1 cellular context compared by ENCODE assay signal in genomic region chr17:60036796-60037677, GRCh38.
TF ChIP-seq lines count a peak whose summit lies in the region.

No MANE protein-coding gene starts in this region.

TF ChIP-seq in HepG2, 621 proteins besides CTCF, POLR2A, EP300 and RAD21 (continued from another document and continues in another):
- TF ChIP-seq, protein P1, sequence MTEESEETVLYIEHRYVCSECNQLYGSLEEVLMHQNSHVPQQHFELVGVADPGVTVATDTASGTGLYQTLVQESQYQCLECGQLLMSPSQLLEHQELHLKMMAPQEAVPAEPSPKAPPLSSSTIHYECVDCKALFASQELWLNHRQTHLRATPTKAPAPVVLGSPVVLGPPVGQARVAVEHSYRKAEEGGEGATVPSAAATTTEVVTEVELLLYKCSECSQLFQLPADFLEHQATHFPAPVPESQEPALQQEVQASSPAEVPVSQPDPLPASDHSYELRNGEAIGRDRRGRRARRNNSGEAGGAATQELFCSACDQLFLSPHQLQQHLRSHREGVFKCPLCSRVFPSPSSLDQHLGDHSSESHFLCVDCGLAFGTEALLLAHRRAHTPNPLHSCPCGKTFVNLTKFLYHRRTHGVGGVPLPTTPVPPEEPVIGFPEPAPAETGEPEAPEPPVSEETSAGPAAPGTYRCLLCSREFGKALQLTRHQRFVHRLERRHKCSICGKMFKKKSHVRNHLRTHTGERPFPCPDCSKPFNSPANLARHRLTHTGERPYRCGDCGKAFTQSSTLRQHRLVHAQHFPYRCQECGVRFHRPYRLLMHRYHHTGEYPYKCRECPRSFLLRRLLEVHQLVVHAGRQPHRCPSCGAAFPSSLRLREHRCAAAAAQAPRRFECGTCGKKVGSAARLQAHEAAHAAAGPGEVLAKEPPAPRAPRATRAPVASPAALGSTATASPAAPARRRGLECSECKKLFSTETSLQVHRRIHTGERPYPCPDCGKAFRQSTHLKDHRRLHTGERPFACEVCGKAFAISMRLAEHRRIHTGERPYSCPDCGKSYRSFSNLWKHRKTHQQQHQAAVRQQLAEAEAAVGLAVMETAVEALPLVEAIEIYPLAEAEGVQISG (CRISPR knock-in tag; IDR thresholded peaks at IDR 0.05), result peak; percentile 55
- TF ChIP-seq ZFP36L2 (CRISPR knock-in tag; IDR thresholded peaks at IDR 0.05) (no peak), ZMYM2 (CRISPR knock-in tag; IDR thresholded peaks at IDR 0.05) (no peak), ZNF572 (CRISPR knock-in tag; IDR thresholded peaks at IDR 0.05) (0 out of 2 replicates have a peak, but pooled peaks have one; percentile 70), CC2D1A (CRISPR knock-in tag; IDR thresholded peaks at IDR 0.05) (no peak), LCORL (IDR thresholded peaks at IDR 0.05) (no peak), LCORL (CRISPR knock-in tag; IDR thresholded peaks at IDR 0.05) (peak; percentile 61; the same call in 1 of the 2 replicates), ZNF710 (CRISPR knock-in tag; IDR thresholded peaks at IDR 0.05; ENCODE audit: borderline replicate concordance) (no peak; the same call in 1 of the 2 replicates), PRDM10 (CRISPR knock-in tag; IDR thresholded peaks at IDR 0.05; ENCODE audit: low read depth) (no peak), ZFY (CRISPR knock-in tag; IDR thresholded peaks at IDR 0.05) (no peak), MBNL3 (CRISPR knock-in tag; conservative IDR thresholded peaks at IDR 0.05) (no peak), GLI4 (CRISPR knock-in tag; IDR thresholded peaks at IDR 0.05; ENCODE audit: borderline replicate concordance) (no peak), NCOA2 (CRISPR knock-in tag; IDR thresholded peaks at IDR 0.05) (no peak), TOPORS (CRISPR knock-in tag; IDR thresholded peaks at IDR 0.05) (no peak), TARDBP (CRISPR knock-in tag; IDR thresholded peaks at IDR 0.05) (peak; percentile 72; the same call in 1 of the 2 replicates), ZNF496 (CRISPR knock-in tag; IDR thresholded peaks at IDR 0.05; ENCODE audit: insufficient replicate concordance) (no peak), NFE2 (CRISPR knock-in tag; IDR thresholded peaks at IDR 0.05) (no peak), ZBTB7B (CRISPR knock-in tag; IDR thresholded peaks at IDR 0.05) (peak; percentile 71; the same call in 1 of the 2 replicates), ZBTB49 (CRISPR knock-in tag; IDR thresholded peaks at IDR 0.05; ENCODE audit: borderline replicate concordance) (no peak; the same call in 1 of the 2 replicates), ZNF616 (CRISPR knock-in tag; IDR thresholded peaks at IDR 0.05; ENCODE audit: low read depth) (no peak), ZNF235 (CRISPR knock-in tag; IDR thresholded peaks at IDR 0.05; ENCODE audit: borderline replicate concordance) (no peak), ARNT2 (CRISPR knock-in tag; IDR thresholded peaks at IDR 0.05; ENCODE audit: low read depth) (peak; percentile 10; the same call in 1 of the 2 replicates)
- TF ChIP-seq, protein P2, sequence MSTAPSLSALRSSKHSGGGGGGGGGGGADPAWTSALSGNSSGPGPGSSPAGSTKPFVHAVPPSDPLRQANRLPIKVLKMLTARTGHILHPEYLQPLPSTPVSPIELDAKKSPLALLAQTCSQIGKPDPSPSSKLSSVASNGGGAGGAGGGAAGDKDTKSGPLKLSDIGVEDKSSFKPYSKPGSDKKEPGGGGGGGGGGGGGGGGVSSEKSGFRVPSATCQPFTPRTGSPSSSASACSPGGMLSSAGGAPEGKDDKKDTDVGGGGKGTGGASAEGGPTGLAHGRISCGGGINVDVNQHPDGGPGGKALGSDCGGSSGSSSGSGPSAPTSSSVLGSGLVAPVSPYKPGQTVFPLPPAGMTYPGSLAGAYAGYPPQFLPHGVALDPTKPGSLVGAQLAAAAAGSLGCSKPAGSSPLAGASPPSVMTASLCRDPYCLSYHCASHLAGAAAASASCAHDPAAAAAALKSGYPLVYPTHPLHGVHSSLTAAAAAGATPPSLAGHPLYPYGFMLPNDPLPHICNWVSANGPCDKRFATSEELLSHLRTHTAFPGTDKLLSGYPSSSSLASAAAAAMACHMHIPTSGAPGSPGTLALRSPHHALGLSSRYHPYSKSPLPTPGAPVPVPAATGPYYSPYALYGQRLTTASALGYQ (CRISPR knock-in tag; IDR thresholded peaks at IDR 0.05), result no peak
- TF ChIP-seq, protein P3, sequence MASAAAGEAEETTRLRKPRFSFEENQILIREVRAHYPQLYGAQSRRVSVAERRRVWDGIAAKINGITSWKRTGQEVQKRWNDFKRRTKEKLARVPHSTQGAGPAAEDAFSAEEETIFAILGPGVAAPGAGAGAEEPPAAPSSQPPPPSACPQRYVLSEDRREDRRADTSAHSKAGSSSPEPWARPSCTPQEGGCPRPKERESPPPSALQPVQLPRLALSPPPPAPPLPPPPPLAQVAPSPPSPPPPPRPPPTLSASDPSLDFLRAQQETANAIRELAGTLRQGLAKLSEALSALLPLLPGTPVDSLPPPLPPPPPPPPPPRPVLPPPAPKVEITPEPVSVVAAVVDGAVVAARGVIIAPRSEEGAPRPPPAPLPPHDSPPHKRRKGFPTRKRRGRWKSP (CRISPR knock-in tag; IDR thresholded peaks at IDR 0.05), result no peak
- TF ChIP-seq, protein P4, sequence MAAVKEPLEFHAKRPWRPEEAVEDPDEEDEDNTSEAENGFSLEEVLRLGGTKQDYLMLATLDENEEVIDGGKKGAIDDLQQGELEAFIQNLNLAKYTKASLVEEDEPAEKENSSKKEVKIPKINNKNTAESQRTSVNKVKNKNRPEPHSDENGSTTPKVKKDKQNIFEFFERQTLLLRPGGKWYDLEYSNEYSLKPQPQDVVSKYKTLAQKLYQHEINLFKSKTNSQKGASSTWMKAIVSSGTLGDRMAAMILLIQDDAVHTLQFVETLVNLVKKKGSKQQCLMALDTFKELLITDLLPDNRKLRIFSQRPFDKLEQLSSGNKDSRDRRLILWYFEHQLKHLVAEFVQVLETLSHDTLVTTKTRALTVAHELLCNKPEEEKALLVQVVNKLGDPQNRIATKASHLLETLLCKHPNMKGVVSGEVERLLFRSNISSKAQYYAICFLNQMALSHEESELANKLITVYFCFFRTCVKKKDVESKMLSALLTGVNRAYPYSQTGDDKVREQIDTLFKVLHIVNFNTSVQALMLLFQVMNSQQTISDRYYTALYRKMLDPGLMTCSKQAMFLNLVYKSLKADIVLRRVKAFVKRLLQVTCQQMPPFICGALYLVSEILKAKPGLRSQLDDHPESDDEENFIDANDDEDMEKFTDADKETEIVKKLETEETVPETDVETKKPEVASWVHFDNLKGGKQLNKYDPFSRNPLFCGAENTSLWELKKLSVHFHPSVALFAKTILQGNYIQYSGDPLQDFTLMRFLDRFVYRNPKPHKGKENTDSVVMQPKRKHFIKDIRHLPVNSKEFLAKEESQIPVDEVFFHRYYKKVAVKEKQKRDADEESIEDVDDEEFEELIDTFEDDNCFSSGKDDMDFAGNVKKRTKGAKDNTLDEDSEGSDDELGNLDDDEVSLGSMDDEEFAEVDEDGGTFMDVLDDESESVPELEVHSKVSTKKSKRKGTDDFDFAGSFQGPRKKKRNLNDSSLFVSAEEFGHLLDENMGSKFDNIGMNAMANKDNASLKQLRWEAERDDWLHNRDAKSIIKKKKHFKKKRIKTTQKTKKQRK (IDR thresholded peaks at IDR 0.05; ENCODE audit: low read length), result no peak
- TF ChIP-seq, protein P5, sequence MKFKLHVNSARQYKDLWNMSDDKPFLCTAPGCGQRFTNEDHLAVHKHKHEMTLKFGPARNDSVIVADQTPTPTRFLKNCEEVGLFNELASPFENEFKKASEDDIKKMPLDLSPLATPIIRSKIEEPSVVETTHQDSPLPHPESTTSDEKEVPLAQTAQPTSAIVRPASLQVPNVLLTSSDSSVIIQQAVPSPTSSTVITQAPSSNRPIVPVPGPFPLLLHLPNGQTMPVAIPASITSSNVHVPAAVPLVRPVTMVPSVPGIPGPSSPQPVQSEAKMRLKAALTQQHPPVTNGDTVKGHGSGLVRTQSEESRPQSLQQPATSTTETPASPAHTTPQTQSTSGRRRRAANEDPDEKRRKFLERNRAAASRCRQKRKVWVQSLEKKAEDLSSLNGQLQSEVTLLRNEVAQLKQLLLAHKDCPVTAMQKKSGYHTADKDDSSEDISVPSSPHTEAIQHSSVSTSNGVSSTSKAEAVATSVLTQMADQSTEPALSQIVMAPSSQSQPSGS (CRISPR knock-in tag; IDR thresholded peaks at IDR 0.05), result peak; percentile 76; the same call in 1 of the 2 replicates
- TF ChIP-seq, protein P6, sequence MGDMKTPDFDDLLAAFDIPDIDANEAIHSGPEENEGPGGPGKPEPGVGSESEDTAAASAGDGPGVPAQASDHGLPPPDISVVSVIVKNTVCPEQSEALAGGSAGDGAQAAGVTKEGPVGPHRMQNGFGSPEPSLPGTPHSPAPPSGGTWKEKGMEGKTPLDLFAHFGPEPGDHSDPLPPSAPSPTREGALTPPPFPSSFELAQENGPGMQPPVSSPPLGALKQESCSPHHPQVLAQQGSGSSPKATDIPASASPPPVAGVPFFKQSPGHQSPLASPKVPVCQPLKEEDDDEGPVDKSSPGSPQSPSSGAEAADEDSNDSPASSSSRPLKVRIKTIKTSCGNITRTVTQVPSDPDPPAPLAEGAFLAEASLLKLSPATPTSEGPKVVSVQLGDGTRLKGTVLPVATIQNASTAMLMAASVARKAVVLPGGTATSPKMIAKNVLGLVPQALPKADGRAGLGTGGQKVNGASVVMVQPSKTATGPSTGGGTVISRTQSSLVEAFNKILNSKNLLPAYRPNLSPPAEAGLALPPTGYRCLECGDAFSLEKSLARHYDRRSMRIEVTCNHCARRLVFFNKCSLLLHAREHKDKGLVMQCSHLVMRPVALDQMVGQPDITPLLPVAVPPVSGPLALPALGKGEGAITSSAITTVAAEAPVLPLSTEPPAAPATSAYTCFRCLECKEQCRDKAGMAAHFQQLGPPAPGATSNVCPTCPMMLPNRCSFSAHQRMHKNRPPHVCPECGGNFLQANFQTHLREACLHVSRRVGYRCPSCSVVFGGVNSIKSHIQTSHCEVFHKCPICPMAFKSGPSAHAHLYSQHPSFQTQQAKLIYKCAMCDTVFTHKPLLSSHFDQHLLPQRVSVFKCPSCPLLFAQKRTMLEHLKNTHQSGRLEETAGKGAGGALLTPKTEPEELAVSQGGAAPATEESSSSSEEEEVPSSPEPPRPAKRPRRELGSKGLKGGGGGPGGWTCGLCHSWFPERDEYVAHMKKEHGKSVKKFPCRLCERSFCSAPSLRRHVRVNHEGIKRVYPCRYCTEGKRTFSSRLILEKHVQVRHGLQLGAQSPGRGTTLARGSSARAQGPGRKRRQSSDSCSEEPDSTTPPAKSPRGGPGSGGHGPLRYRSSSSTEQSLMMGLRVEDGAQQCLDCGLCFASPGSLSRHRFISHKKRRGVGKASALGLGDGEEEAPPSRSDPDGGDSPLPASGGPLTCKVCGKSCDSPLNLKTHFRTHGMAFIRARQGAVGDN (CRISPR knock-in tag; IDR thresholded peaks at IDR 0.05), result peak; percentile 75
- TF ChIP-seq, protein P7, sequence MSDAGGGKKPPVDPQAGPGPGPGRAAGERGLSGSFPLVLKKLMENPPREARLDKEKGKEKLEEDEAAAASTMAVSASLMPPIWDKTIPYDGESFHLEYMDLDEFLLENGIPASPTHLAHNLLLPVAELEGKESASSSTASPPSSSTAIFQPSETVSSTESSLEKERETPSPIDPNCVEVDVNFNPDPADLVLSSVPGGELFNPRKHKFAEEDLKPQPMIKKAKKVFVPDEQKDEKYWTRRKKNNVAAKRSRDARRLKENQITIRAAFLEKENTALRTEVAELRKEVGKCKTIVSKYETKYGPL (CRISPR knock-in tag; IDR thresholded peaks at IDR 0.05), result no peak
